13 cellular contexts compared by ENCODE assay signal in the genomic region with DNA sequence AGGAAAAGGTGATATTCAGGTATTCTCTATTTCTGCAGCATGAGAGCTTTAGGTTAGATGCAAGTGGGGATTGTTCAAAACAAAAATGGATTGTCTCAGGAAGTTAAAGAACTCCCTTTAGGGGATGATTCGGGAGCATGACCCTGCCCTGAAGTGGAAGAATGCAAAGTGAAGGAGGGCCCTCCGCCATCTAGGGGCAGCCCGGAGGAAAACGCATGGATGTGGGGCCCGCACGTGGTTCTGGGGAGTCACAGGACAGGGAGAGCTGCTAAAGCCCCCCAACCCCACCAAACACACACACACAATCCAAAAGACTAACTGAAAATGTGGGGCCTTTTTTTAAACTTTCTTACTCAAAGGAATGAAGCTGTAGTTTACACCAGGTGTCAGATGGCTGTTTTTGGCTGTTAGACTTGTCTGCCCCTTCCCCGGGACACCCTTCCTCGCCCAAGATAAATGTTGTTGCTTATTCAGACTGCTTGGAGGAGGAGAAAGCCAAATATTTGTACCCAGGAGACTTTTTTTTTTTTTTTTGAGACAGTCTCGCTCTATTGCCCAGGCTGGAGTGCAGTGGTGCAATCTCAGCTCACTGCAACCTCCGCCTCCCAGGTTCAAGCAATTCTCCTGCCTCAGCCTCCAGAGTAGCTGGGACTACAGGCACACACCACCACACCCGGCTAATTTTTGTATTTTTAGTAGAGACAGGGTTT.
DNase-seq lines count a peak whose midpoint lies in the region; ATAC-seq, FAIRE-seq and TF ChIP-seq lines count a peak whose summit lies in the region.
"Had no signal": no experiment of that assay in that cellular context is flagged by ENCODE, and none has a peak within 500 bp of the region (broad histone marks: within the 10 kb centered on the region; RNA-seq: fewer than 3 reads in every experiment).

No MANE protein-coding gene starts in this region.

- WGBS in testis, 2 donors, result 66 to 76% methylated on average over 11 of the region's 11 CpGs

- TF ChIP-seq CTCF in AG04449 (IDR thresholded peaks at IDR 0.05; ENCODE audit: insufficient read depth, low read length, missing control alignments) (peak; percentile 19), HEK293 (tag by site-specific recombination; IDR thresholded peaks at IDR 0.05) (peak; percentile 22; the same call in 1 of the 2 replicates), VCaP (conservative IDR thresholded peaks at IDR 0.05) (peak; percentile 47), testis (IDR thresholded peaks at IDR 0.05) (no peak)

- FAIRE-seq in frontal cortex (lab: Jason Lieb, UNC), result no peak
- FAIRE-seq: GM18507 had no signal

- intact Hi-C loops in testis (cut with DNase I; ENCODE audit: low total_unique reads), result no loop called here

- H3K27me3 ChIP-seq in testis, result no peaks in the 10 kb centered on the region

- no peak overlapping the region for H3K4me3 ChIP-seq in AG04449 (ENCODE audit: low read depth, low read length)
- no peak overlapping the region for H3K4me3 ChIP-seq in HEK293 (ENCODE audit: low read depth, low read length)
- H3K4me3 ChIP-seq in testis, result no peak overlapping the region
- H3K4me3 ChIP-seq: prostate gland had no signal

- H3K9me3 ChIP-seq in HEK293 (ENCODE audit: control insufficient read depth, insufficient read depth, low read depth, low read length), result no peaks in the 10 kb centered on the region
- H3K9me3 ChIP-seq in testis, result no peaks in the 10 kb centered on the region
- H3K9me3 ChIP-seq: prostate gland had no signal

- H3K36me3 ChIP-seq in HEK293 (ENCODE audit: control insufficient read depth in 2 of 2, insufficient read depth in 1 of 2, low read length in 2 of 2) (no peaks in the 10 kb centered on the region), testis (ENCODE audit: low read depth, missing control alignments) (no peaks in the 10 kb centered on the region)
- H3K36me3 ChIP-seq: prostate gland had no signal

- no peak for TF ChIP-seq POLR2A in testis (IDR thresholded peaks at IDR 0.05)

- POLR2A ChIA-PET in AG04449 (lab: Yijun Ruan, JAX), result no interaction called here
- POLR2A ChIA-PET in HEK293 (lab: Yijun Ruan, JAX), result interaction anchor here (0.7 to 3.6 kb wide), 4 partner anchors 32 to 227 kb away, joined by 3 to 14 read pairs (median 4); a partner anchor contains a TSS

- H3K4me1 ChIP-seq in HEK293 (ENCODE audit: control insufficient read depth, insufficient read depth, low read length), result peaks cover 8% of the 10 kb centered on the region
- H3K4me1 ChIP-seq in testis, result no peaks in the 10 kb centered on the region
- H3K4me1 ChIP-seq: prostate gland had no signal

- CTCF ChIA-PET in AG04449 (lab: Yijun Ruan, JAX) (interaction anchor here (1.8 to 2.8 kb wide), 3 partner anchors 12 to 208 kb away, joined by 6 to 9 read pairs (median 6); no protein-coding TSS in a partner anchor), HEK293 (lab: Yijun Ruan, JAX) (interaction anchor here (0.6 to 1.8 kb wide), 8 partner anchors 9 to 223 kb away, joined by 3 to 6 read pairs (median 4); no protein-coding TSS in a partner anchor)

- ATAC-seq in GM21737 (IDR thresholded peaks at IDR 0.05; ENCODE audit: unreplicated experiment), result no peak

- no peak for DNase-seq in AG04449 (ENCODE audit: low read depth, low spot score)
- DNase-seq in iPS-NIHi11 (ENCODE audit: low spot score), result peak; percentile 65
- DNase-seq in frontal cortex (ENCODE audit: low spot score in 2 of 2), result no peak
- no peak for DNase-seq in OCI-M1 (lab: John Stamatoyannopoulos, UW)
- DNase-seq in testis, result no peak
- DNase-seq: KBM-7; NCI-H2107; stimulated activated naive CD4-positive, alpha-beta T cell treated with Interleukin-2 at 50 U/mL for 16 hours had no signal

- no peak overlapping the region for H3K27ac ChIP-seq in HEK293 (ENCODE audit: extremely low read depth, low read depth, low read length)
- H3K27ac ChIP-seq in VCaP, result no peak overlapping the region
- H3K27ac ChIP-seq in testis, result no peak overlapping the region

TF ChIP-seq in HEK293, 187 proteins besides CTCF, POLR2A, EP300 and RAD21:
- TF ChIP-seq ZNF155 (tag by site-specific recombination; IDR thresholded peaks at IDR 0.05) (no peak), MZF1 (tag by site-specific recombination; IDR thresholded peaks at IDR 0.05; ENCODE audit: borderline replicate concordance) (peak; percentile 86), ZFP69B (tag by site-specific recombination; IDR thresholded peaks at IDR 0.05) (peak; percentile 86)
- TF ChIP-seq, protein P1, sequence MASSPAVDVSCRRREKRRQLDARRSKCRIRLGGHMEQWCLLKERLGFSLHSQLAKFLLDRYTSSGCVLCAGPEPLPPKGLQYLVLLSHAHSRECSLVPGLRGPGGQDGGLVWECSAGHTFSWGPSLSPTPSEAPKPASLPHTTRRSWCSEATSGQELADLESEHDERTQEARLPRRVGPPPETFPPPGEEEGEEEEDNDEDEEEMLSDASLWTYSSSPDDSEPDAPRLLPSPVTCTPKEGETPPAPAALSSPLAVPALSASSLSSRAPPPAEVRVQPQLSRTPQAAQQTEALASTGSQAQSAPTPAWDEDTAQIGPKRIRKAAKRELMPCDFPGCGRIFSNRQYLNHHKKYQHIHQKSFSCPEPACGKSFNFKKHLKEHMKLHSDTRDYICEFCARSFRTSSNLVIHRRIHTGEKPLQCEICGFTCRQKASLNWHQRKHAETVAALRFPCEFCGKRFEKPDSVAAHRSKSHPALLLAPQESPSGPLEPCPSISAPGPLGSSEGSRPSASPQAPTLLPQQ (tag by site-specific recombination; IDR thresholded peaks at IDR 0.05), result peak; percentile 84

Comparison
In these comparisons a context has a peak if more than half of its experiments do, and no peak if none do; other contexts are left out.
1. CTCF ChIP-seq: peak in AG04449 (single experiment), HEK293 (single experiment) and VCaP (single experiment); none in testis (0 of 3).